ENCODE assay signal across 9 cellular contexts in genomic region chr7:93036807-93037206, GRCh38.
DNase-seq lines count a peak whose midpoint lies in the region; ATAC-seq and TF ChIP-seq lines count a peak whose summit lies in the region.
"Had no signal": no experiment of that assay in that cellular context is flagged by ENCODE, and none has a peak within 500 bp of the region (broad histone marks: within the 10 kb centered on the region; RNA-seq: fewer than 3 reads in every experiment).

No MANE protein-coding gene starts in this region.

- peak overlapping the region; percentile 56 for H3K4me3 Mint-ChIP-seq in natural killer cell treated with Interleukin-12 subunit alpha and Interleukin-12 subunit beta and Interleukin-15 and Interleukin-18, amount 100 ng/mL, for 72 hours
- H3K4me3 Mint-ChIP-seq in natural killer cell: no peak overlapping the region
- H3K4me3 Mint-ChIP-seq in stimulated activated memory B cell treated with anti-CD40 and anti-IgM and Interleukin-4, amounts not matched to agents 10 μg/mL and 1 μg/mL and 100 μg/mL, for 72 hours: no peak overlapping the region

- ATAC-seq in natural killer cell treated with Interleukin-12 subunit alpha and Interleukin-12 subunit beta and Interleukin-15 and Interleukin-18, amount 100 ng/mL, for 72 hours: peak; percentile 95 to 97
- ATAC-seq in natural killer cell (no peak), HG02798 (IDR thresholded peaks at IDR 0.05; ENCODE audit: poor library complexity, unreplicated experiment) (peak; percentile 89), RWPE2 (ENCODE audit: low read depth) (peak; percentile 73), Right ventricle myocardium inferior (no peak)
- peak; percentile 72 for ATAC-seq in stimulated activated memory B cell treated with anti-CD40 and anti-IgM and Interleukin-4, amounts not matched to agents 10 μg/mL and 1 μg/mL and 100 μg/mL, for 72 hours

- H3K27ac ChIP-seq in RWPE2 (ENCODE audit: poor library complexity, severe bottlenecking): no peak overlapping the region

- H3K36me3 Mint-ChIP-seq in natural killer cell treated with Interleukin-12 subunit alpha and Interleukin-12 subunit beta and Interleukin-15 and Interleukin-18, amount 100 ng/mL, for 72 hours: peaks cover 34% of the 10 kb centered on the region
- no peaks in the 10 kb centered on the region for H3K36me3 Mint-ChIP-seq in natural killer cell
- no peaks in the 10 kb centered on the region for H3K36me3 Mint-ChIP-seq in stimulated activated memory B cell treated with anti-CD40 and anti-IgM and Interleukin-4, amounts not matched to agents 10 μg/mL and 1 μg/mL and 100 μg/mL, for 72 hours

- H3K36me3 ChIP-seq in RWPE2 (ENCODE audit: low read depth): no peaks in the 10 kb centered on the region

- TF ChIP-seq CTCF in natural killer cell (IDR thresholded peaks at IDR 0.05): no peak
- no peak for TF ChIP-seq CTCF in RWPE2 (IDR thresholded peaks at IDR 0.05; ENCODE audit: poor library complexity, severe bottlenecking)

- peaks cover 0 to 4% of the 10 kb centered on the region in 2 donors for H3K27me3 Mint-ChIP-seq in natural killer cell treated with Interleukin-12 subunit alpha and Interleukin-12 subunit beta and Interleukin-15 and Interleukin-18, amount 100 ng/mL, for 72 hours
- peaks cover 0 to 4% of the 10 kb centered on the region in 2 donors for H3K27me3 Mint-ChIP-seq in natural killer cell (ENCODE audit: low read depth in 2 of 2)
- H3K27me3 Mint-ChIP-seq in stimulated activated memory B cell treated with anti-CD40 and anti-IgM and Interleukin-4, amounts not matched to agents 10 μg/mL and 1 μg/mL and 100 μg/mL, for 72 hours: no peaks in the 10 kb centered on the region

- no peaks in the 10 kb centered on the region for H3K27me3 ChIP-seq in RWPE2 (ENCODE audit: insufficient read depth, poor library complexity, severe bottlenecking)

- peak overlapping the region; percentile 94 to 95 for H3K27ac Mint-ChIP-seq in natural killer cell treated with Interleukin-12 subunit alpha and Interleukin-12 subunit beta and Interleukin-15 and Interleukin-18, amount 100 ng/mL, for 72 hours
- no peak overlapping the region for H3K27ac Mint-ChIP-seq in natural killer cell
- H3K27ac Mint-ChIP-seq in stimulated activated memory B cell treated with anti-CD40 and anti-IgM and Interleukin-4, amounts not matched to agents 10 μg/mL and 1 μg/mL and 100 μg/mL, for 72 hours: no peak overlapping the region

- no peaks in the 10 kb centered on the region for H3K4me1 ChIP-seq in RWPE2 (ENCODE audit: insufficient read depth, poor library complexity, severe bottlenecking)
- H3K4me1 ChIP-seq: Caco-2 had no signal

- peaks cover 14% of the 10 kb centered on the region for H3K9me3 Mint-ChIP-seq in natural killer cell treated with Interleukin-12 subunit alpha and Interleukin-12 subunit beta and Interleukin-15 and Interleukin-18, amount 100 ng/mL, for 72 hours
- peaks cover 1 to 2% of the 10 kb centered on the region in 2 donors for H3K9me3 Mint-ChIP-seq in natural killer cell
- peaks cover 4% of the 10 kb centered on the region for H3K9me3 Mint-ChIP-seq in stimulated activated memory B cell treated with anti-CD40 and anti-IgM and Interleukin-4, amounts not matched to agents 10 μg/mL and 1 μg/mL and 100 μg/mL, for 72 hours

- H3K4me1 Mint-ChIP-seq in natural killer cell treated with Interleukin-12 subunit alpha and Interleukin-12 subunit beta and Interleukin-15 and Interleukin-18, amount 100 ng/mL, for 72 hours (ENCODE audit: low read depth in 2 of 2): peaks cover 56 to 59% of the 10 kb centered on the region in 2 donors
- no peaks in the 10 kb centered on the region for H3K4me1 Mint-ChIP-seq in natural killer cell
- H3K4me1 Mint-ChIP-seq in stimulated activated memory B cell treated with anti-CD40 and anti-IgM and Interleukin-4, amounts not matched to agents 10 μg/mL and 1 μg/mL and 100 μg/mL, for 72 hours: peaks cover 9% of the 10 kb centered on the region

- intact Hi-C loops in natural killer cell (cut with micrococcal nuclease): no loop called here
- intact Hi-C loops in Right ventricle myocardium inferior (cut with DNase I): no loop called here

- DNase-seq in natural killer cell treated with Interleukin-12 subunit alpha and Interleukin-12 subunit beta and Interleukin-15 and Interleukin-18, amount 100 ng/mL, for 72 hours (ENCODE audit: low spot score): peak; percentile 82
- DNase-seq in natural killer cell: no peak
- DNase-seq in RWPE2 (ENCODE audit: low spot score): no peak
- DNase-seq in NCI-H1092 (lab: John Stamatoyannopoulos, UW): no peak
- DNase-seq in AML-193 (lab: John Stamatoyannopoulos, UW): no peak
- no peak for DNase-seq in Right ventricle myocardium inferior (ENCODE audit: missing footprints)
- DNase-seq: Caco-2 had no signal

- no peak overlapping the region for H3K4me3 ChIP-seq in RWPE2 (ENCODE audit: severe bottlenecking)

- no peaks in the 10 kb centered on the region for H3K9me3 ChIP-seq in RWPE2 (ENCODE audit: severe bottlenecking)

Comparison
In these comparisons a context has a peak if more than half of its experiments do, and no peak if none do; other contexts are left out.
1. ATAC-seq: peak in natural killer cell treated with Interleukin-12 subunit alpha and Interleukin-12 subunit beta and Interleukin-15 and Interleukin-18, amount 100 ng/mL, for 72 hours (2 of 2), HG02798 (single experiment), RWPE2 (single experiment) and stimulated activated memory B cell treated with anti-CD40 and anti-IgM and Interleukin-4, amounts not matched to agents 10 μg/mL and 1 μg/mL and 100 μg/mL, for 72 hours (single experiment); none in natural killer cell (0 of 3) and Right ventricle myocardium inferior (single experiment).
2. H3K27ac Mint-ChIP-seq: peak in natural killer cell treated with Interleukin-12 subunit alpha and Interleukin-12 subunit beta and Interleukin-15 and Interleukin-18, amount 100 ng/mL, for 72 hours (2 of 2); none in natural killer cell (0 of 2) and stimulated activated memory B cell treated with anti-CD40 and anti-IgM and Interleukin-4, amounts not matched to agents 10 μg/mL and 1 μg/mL and 100 μg/mL, for 72 hours (single experiment).